In the genomic region with DNA sequence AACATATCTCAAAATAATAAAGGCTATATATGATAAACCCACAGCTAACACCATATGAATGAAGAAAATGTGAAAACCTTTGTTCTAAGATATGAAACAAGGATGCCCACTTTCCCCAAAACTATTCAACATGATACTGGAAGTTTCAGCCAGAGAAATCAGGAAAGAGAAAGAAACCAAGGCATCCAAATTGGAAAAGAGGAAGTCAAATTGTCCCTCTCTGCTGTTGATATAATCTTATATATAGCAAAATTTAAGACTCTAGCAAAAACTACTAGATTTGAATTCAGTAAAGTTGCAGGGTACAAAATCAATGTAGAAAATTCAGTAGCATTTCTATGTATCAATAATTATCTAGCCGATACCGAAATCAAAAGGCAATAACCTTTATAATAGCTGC, we compare ENCODE assay signal across 39 cellular contexts. TPM values are rescaled to one million over a fixed set of nuclear protein-coding genes. Genes with fewer than 3 reads are reported as not detected.
"Had no signal": no experiment of that assay in that cellular context is flagged by ENCODE, and none has a peak within 500 bp of the region (broad histone marks: within the 10 kb centered on the region; RNA-seq: fewer than 3 reads in every experiment).

No MANE protein-coding gene starts in this region.

- H3K4me3 ChIP-seq: adrenal gland, ascending aorta, body of pancreas, breast epithelium, cardiac muscle cell had no signal

- H3K27ac ChIP-seq: adrenal gland, ascending aorta, body of pancreas, brain microvascular endothelial cell, breast epithelium, cardiac muscle cell had no signal

- DNase-seq: activated effector memory CD4-positive, alpha-beta T cell treated with anti-CD3 and anti-CD28 coated beads, Interleukin-2, amount 50 U/mL, for 16 hours; activated effector memory CD4-positive, alpha-beta T cell treated with Interleukin-2 at 50 U/mL for 16 hours; activated gamma-delta T cell; activated gamma-delta T cell treated with Interleukin-2 at 50 U/mL for 16 hours; activated naive CD4-positive, alpha-beta T cell; activated naive CD4-positive, alpha-beta T cell treated with anti-CD3 and anti-CD28 coated beads for 36 hours; activated naive CD4-positive, alpha-beta T cell treated with anti-CD3 and anti-CD28 coated beads, Interleukin-2, amount 10 ng/mL, durations not matched to agents 7 days and 5 days; activated naive CD4-positive, alpha-beta T cell treated with anti-CD3 and anti-CD28 coated beads, Interleukin-2, amount 50 U/mL, for 16 hours; activated naive CD4-positive, alpha-beta T cell treated with Interleukin-2 at 50 U/mL for 16 hours; activated naive CD8-positive, alpha-beta T cell treated with anti-CD3 and anti-CD28 coated beads for 36 hours; activated naive CD8-positive, alpha-beta T cell treated with anti-CD3 and anti-CD28 coated beads, Interleukin-2, amount 10 ng/mL, durations not matched to agents 7 days and 5 days; activated naive CD8-positive, alpha-beta T cell treated with anti-CD3 and anti-CD28 coated beads, Interleukin-2, amount 50 U/mL, for 24 hours; activated T-cell treated with anti-CD3 and anti-CD28 coated beads, Interleukin-2, amount 50 U/mL, for 24 hours; activated T-cell treated with anti-CD3 and anti-CD28 coated beads, Interleukin-2, amount 50 U/mL, for 4 hours; activated T-cell treated with anti-CD3 and anti-CD28 coated beads, Interleukin-2, amount 50 U/mL, for 48 hours; activated T-cell treated with anti-CD3 and anti-CD28 coated beads, Interleukin-2, amount 50 U/mL, for 72 hours; adrenal gland; amniotic stem cell; amygdala; anterior cingulate cortex; aorta; body of pancreas; brain microvascular endothelial cell; caudate nucleus; central memory CD4-positive, alpha-beta T cell; cerebellar nuclear complex had no signal

- ATAC-seq: activated naive CD4-positive, alpha-beta T cell treated with anti-CD3 and anti-CD28 coated beads, Interleukin-2, amount 50 U/mL, for 72 hours; activated naive CD8-positive, alpha-beta T cell treated with anti-CD3 and anti-CD28 coated beads, Interleukin-2, amount 50 U/mL, for 24 hours; activated T-cell treated with anti-CD3 and anti-CD28 coated beads, Interleukin-2, amount 50 U/mL, for 4 hours; activated T-cell treated with anti-CD3 and anti-CD28 coated beads, Interleukin-2, amount 50 U/mL, for 72 hours; activated T-helper 17 cell treated with anti-CD3 and anti-CD28 coated beads, Interleukin-2, amount 50 U/mL, for 72 hours; body of pancreas had no signal

- H3K4me1 ChIP-seq: adrenal gland, ascending aorta, body of pancreas, breast epithelium had no signal

- FAIRE-seq: astrocyte, bronchial epithelial cell had no signal

- H3K27me3 ChIP-seq: adrenal gland, ascending aorta, body of pancreas, brain microvascular endothelial cell, breast epithelium, cardiac muscle cell had no signal

- H3K36me3 ChIP-seq: adrenal gland, ascending aorta, brain microvascular endothelial cell, breast epithelium, cardiac muscle cell had no signal

RNA-seq across cellular contexts. Expression of a gene that starts 4.3 kb away (rescaled TPM):
- total RNA-seq: activated naive CD4-positive, alpha-beta T cell treated with anti-CD3 and anti-CD28 coated beads for 36 hours; activated naive CD4-positive, alpha-beta T cell treated with anti-CD3 and anti-CD28 coated beads, Interleukin-2, amount 50 U/mL, for 72 hours; activated naive CD8-positive, alpha-beta T cell treated with anti-CD3 and anti-CD28 coated beads for 36 hours; activated naive CD8-positive, alpha-beta T cell treated with anti-CD3 and anti-CD28 coated beads, Interleukin-2, amount 10 ng/mL, durations not matched to agents 7 days and 5 days; activated T-cell treated with anti-CD3 and anti-CD28 coated beads, Interleukin-2, amount 50 U/mL, for 4 hours; activated T-cell treated with anti-CD3 and anti-CD28 coated beads, Interleukin-2, amount 50 U/mL, for 72 hours; activated T-helper 1 cell treated with anti-CD3 and anti-CD28 coated beads, Interleukin-12 subunit alpha, Interleukin-12 subunit beta, Interleukin-2, Interleukin-4 antibody, amounts not matched to agents 30 ng/mL and 10 ng/mL and 1 ng/mL, durations not matched to agents 14 hours and 24 hours and 36 hours; activated T-helper 17 cell treated with anti-CD3 and anti-CD28 coated beads, Interleukin-2, amount 50 U/mL, for 72 hours; activated T-helper 2 cell treated with anti-CD3 and anti-CD28 coated beads, Interferon-gamma antibody, Interleukin-2, Interleukin-4, amounts not matched to agents 10 μg/mL and 5 μg/mL and 100 μg/mL, durations not matched to agents 14 hours and 24 hours and 36 hours; adrenal gland; aorta; ascending aorta; astrocyte; body of pancreas; breast epithelium; bronchial epithelial cell; cardiac muscle cell; cardiac septum; cerebellum; chondrocyte had no signal
- polyA plus RNA-seq: adipose tissue, adrenal gland, aorta, cardiac muscle cell had no signal

RNA-seq across cellular contexts. Expression of a gene that starts 21.0 kb away (rescaled TPM):
- total RNA-seq: activated naive CD4-positive, alpha-beta T cell treated with anti-CD3 and anti-CD28 coated beads for 36 hours; activated naive CD4-positive, alpha-beta T cell treated with anti-CD3 and anti-CD28 coated beads, Interleukin-2, amount 50 U/mL, for 72 hours; activated naive CD8-positive, alpha-beta T cell treated with anti-CD3 and anti-CD28 coated beads for 36 hours; activated naive CD8-positive, alpha-beta T cell treated with anti-CD3 and anti-CD28 coated beads, Interleukin-2, amount 10 ng/mL, durations not matched to agents 7 days and 5 days; activated T-cell treated with anti-CD3 and anti-CD28 coated beads, Interleukin-2, amount 50 U/mL, for 4 hours; activated T-cell treated with anti-CD3 and anti-CD28 coated beads, Interleukin-2, amount 50 U/mL, for 72 hours; activated T-helper 1 cell treated with anti-CD3 and anti-CD28 coated beads, Interleukin-12 subunit alpha, Interleukin-12 subunit beta, Interleukin-2, Interleukin-4 antibody, amounts not matched to agents 30 ng/mL and 10 ng/mL and 1 ng/mL, durations not matched to agents 14 hours and 24 hours and 36 hours; activated T-helper 17 cell treated with anti-CD3 and anti-CD28 coated beads, Interleukin-2, amount 50 U/mL, for 72 hours; activated T-helper 2 cell treated with anti-CD3 and anti-CD28 coated beads, Interferon-gamma antibody, Interleukin-2, Interleukin-4, amounts not matched to agents 10 μg/mL and 5 μg/mL and 100 μg/mL, durations not matched to agents 14 hours and 24 hours and 36 hours; adrenal gland; aorta; ascending aorta; astrocyte; body of pancreas; breast epithelium; bronchial epithelial cell; cardiac muscle cell; cardiac septum; cerebellum; chondrocyte had no signal
- polyA plus RNA-seq: adipose tissue, adrenal gland, aorta, cardiac muscle cell had no signal

RNA-seq across cellular contexts. Expression of a gene that starts 30.4 kb away (rescaled TPM):
- total RNA-seq: activated naive CD4-positive, alpha-beta T cell treated with anti-CD3 and anti-CD28 coated beads for 36 hours; activated naive CD4-positive, alpha-beta T cell treated with anti-CD3 and anti-CD28 coated beads, Interleukin-2, amount 50 U/mL, for 72 hours; activated naive CD8-positive, alpha-beta T cell treated with anti-CD3 and anti-CD28 coated beads for 36 hours; activated naive CD8-positive, alpha-beta T cell treated with anti-CD3 and anti-CD28 coated beads, Interleukin-2, amount 10 ng/mL, durations not matched to agents 7 days and 5 days; activated T-cell treated with anti-CD3 and anti-CD28 coated beads, Interleukin-2, amount 50 U/mL, for 4 hours; activated T-cell treated with anti-CD3 and anti-CD28 coated beads, Interleukin-2, amount 50 U/mL, for 72 hours; activated T-helper 1 cell treated with anti-CD3 and anti-CD28 coated beads, Interleukin-12 subunit alpha, Interleukin-12 subunit beta, Interleukin-2, Interleukin-4 antibody, amounts not matched to agents 30 ng/mL and 10 ng/mL and 1 ng/mL, durations not matched to agents 14 hours and 24 hours and 36 hours; activated T-helper 17 cell treated with anti-CD3 and anti-CD28 coated beads, Interleukin-2, amount 50 U/mL, for 72 hours; activated T-helper 2 cell treated with anti-CD3 and anti-CD28 coated beads, Interferon-gamma antibody, Interleukin-2, Interleukin-4, amounts not matched to agents 10 μg/mL and 5 μg/mL and 100 μg/mL, durations not matched to agents 14 hours and 24 hours and 36 hours; adrenal gland; aorta; ascending aorta; astrocyte; body of pancreas; breast epithelium; bronchial epithelial cell; cardiac muscle cell; cardiac septum; cerebellum; chondrocyte had no signal
- polyA plus RNA-seq: adipose tissue, adrenal gland, cardiac muscle cell had no signal

RNA-seq across cellular contexts. Expression of a gene that starts 46.5 kb away (rescaled TPM):
- total RNA-seq: activated naive CD4-positive, alpha-beta T cell treated with anti-CD3 and anti-CD28 coated beads for 36 hours; activated naive CD4-positive, alpha-beta T cell treated with anti-CD3 and anti-CD28 coated beads, Interleukin-2, amount 50 U/mL, for 72 hours; activated naive CD8-positive, alpha-beta T cell treated with anti-CD3 and anti-CD28 coated beads for 36 hours; activated naive CD8-positive, alpha-beta T cell treated with anti-CD3 and anti-CD28 coated beads, Interleukin-2, amount 10 ng/mL, durations not matched to agents 7 days and 5 days; activated T-cell treated with anti-CD3 and anti-CD28 coated beads, Interleukin-2, amount 50 U/mL, for 4 hours; activated T-cell treated with anti-CD3 and anti-CD28 coated beads, Interleukin-2, amount 50 U/mL, for 72 hours; activated T-helper 1 cell treated with anti-CD3 and anti-CD28 coated beads, Interleukin-12 subunit alpha, Interleukin-12 subunit beta, Interleukin-2, Interleukin-4 antibody, amounts not matched to agents 30 ng/mL and 10 ng/mL and 1 ng/mL, durations not matched to agents 14 hours and 24 hours and 36 hours; activated T-helper 17 cell treated with anti-CD3 and anti-CD28 coated beads, Interleukin-2, amount 50 U/mL, for 72 hours; activated T-helper 2 cell treated with anti-CD3 and anti-CD28 coated beads, Interferon-gamma antibody, Interleukin-2, Interleukin-4, amounts not matched to agents 10 μg/mL and 5 μg/mL and 100 μg/mL, durations not matched to agents 14 hours and 24 hours and 36 hours; adrenal gland; aorta; ascending aorta; astrocyte; body of pancreas; breast epithelium; bronchial epithelial cell; cardiac muscle cell; cardiac septum; cerebellum; chondrocyte had no signal
- polyA plus RNA-seq: adipose tissue, adrenal gland, cardiac muscle cell had no signal
